23 cellular contexts compared by ENCODE assay signal in genomic region chr7:3805151-3805550, GRCh38.
DNase-seq lines count a peak whose midpoint lies in the region; ATAC-seq and TF ChIP-seq lines count a peak whose summit lies in the region.
"Had no signal": no experiment of that assay in that cellular context is flagged by ENCODE, and none has a peak within 500 bp of the region (broad histone marks: within the 10 kb centered on the region; RNA-seq: fewer than 3 reads in every experiment).

No MANE protein-coding gene starts in this region.

- CTCF ChIA-PET in activated naive CD4-positive, alpha-beta T cell treated with anti-CD3 and anti-CD28 coated beads for 36 hours (lab: Charles Lee): no interaction called here

- H3K27ac ChIP-seq in RWPE2 (ENCODE audit: poor library complexity, severe bottlenecking): no peak overlapping the region
- H3K27ac ChIP-seq in mesendoderm (ENCODE audit: low read depth, low read length): no peak overlapping the region
- H3K27ac ChIP-seq: esophagus squamous epithelium, right lobe of liver, thoracic aorta had no signal

- no peak overlapping the region for H2BK5ac ChIP-seq in mesendoderm (ENCODE audit: low read length)

- H3K4me2 ChIP-seq in mesendoderm (ENCODE audit: low read length): no peak overlapping the region

- H3K4me3 ChIP-seq in RWPE2 (ENCODE audit: severe bottlenecking): no peak overlapping the region
- no peak overlapping the region for H3K4me3 ChIP-seq in mesendoderm (ENCODE audit: low read length)
- H3K4me3 ChIP-seq: esophagus squamous epithelium, K562, right lobe of liver, thoracic aorta had no signal

- H3K27me3 ChIP-seq in RWPE2 (ENCODE audit: insufficient read depth, poor library complexity, severe bottlenecking): no peaks in the 10 kb centered on the region
- H3K27me3 ChIP-seq in mesendoderm (ENCODE audit: insufficient read depth, low read length, poor library complexity): no peaks in the 10 kb centered on the region
- H3K27me3 ChIP-seq: esophagus squamous epithelium, right lobe of liver had no signal

- H4K5ac ChIP-seq in mesendoderm (ENCODE audit: low read length): no peak overlapping the region

- no peak for TF ChIP-seq CTCF in RWPE2 (IDR thresholded peaks at IDR 0.05; ENCODE audit: poor library complexity, severe bottlenecking)

- H3K4me1 Mint-ChIP-seq in activated naive CD4-positive, alpha-beta T cell treated with anti-CD3 and anti-CD28 coated beads for 36 hours (ENCODE audit: low read depth): no peaks in the 10 kb centered on the region
- H3K4me1 Mint-ChIP-seq in immature natural killer cell: no peaks in the 10 kb centered on the region
- H3K4me1 Mint-ChIP-seq: activated CD4-positive, alpha-beta T cell treated with anti-CD3 and anti-CD28 coated beads for 36 hours; activated naive CD8-positive, alpha-beta T cell treated with anti-CD3 and anti-CD28 coated beads, Interleukin-2, amount 50 U/mL, for 24 hours; central memory CD8-positive, alpha-beta T cell; naive thymus-derived CD4-positive, alpha-beta T cell; stimulated activated effector memory CD8-positive, alpha-beta T cell treated with anti-CD3 and anti-CD28 coated beads, Interleukin-12 subunit alpha, Interleukin-12 subunit beta, amount 100 ng/mL, for 72 hours had no signal

- no peaks in the 10 kb centered on the region for H3K27me3 Mint-ChIP-seq in activated naive CD4-positive, alpha-beta T cell treated with anti-CD3 and anti-CD28 coated beads for 36 hours (ENCODE audit: low read depth)
- H3K27me3 Mint-ChIP-seq in immature natural killer cell (ENCODE audit: low read depth in 3 of 3): peaks cover 0 to 10% (median 6%) of the 10 kb centered on the region in 3 donors
- H3K27me3 Mint-ChIP-seq: activated CD4-positive, alpha-beta T cell treated with anti-CD3 and anti-CD28 coated beads for 36 hours had no signal

- no peak overlapping the region for H2AK5ac ChIP-seq in mesendoderm (ENCODE audit: low read length)

- H2BK120ac ChIP-seq in mesendoderm (ENCODE audit: low read depth, low read length): no peak overlapping the region

- H3K9me3 ChIP-seq in RWPE2 (ENCODE audit: severe bottlenecking): no peaks in the 10 kb centered on the region
- H3K9me3 ChIP-seq: esophagus squamous epithelium, right lobe of liver, thoracic aorta had no signal

- no peak overlapping the region for H3K4ac ChIP-seq in mesendoderm (ENCODE audit: low read depth, low read length)

- H3K9ac ChIP-seq in mesendoderm (ENCODE audit: low read length): no peak overlapping the region

- H3K79me1 ChIP-seq in mesendoderm (ENCODE audit: low read length): no peaks in the 10 kb centered on the region

- H3K79me2 ChIP-seq in mesendoderm (ENCODE audit: control insufficient read depth, insufficient read depth, low read length): no peaks in the 10 kb centered on the region

- intact Hi-C loops in activated naive CD4-positive, alpha-beta T cell treated with anti-CD3 and anti-CD28 coated beads for 36 hours (cut with micrococcal nuclease): no loop called here
- intact Hi-C loops in left colon (cut with DNase I, micrococcal nuclease): no loop called here

- H3K27ac Mint-ChIP-seq in activated naive CD4-positive, alpha-beta T cell treated with anti-CD3 and anti-CD28 coated beads for 36 hours: no peak overlapping the region
- H3K27ac Mint-ChIP-seq in immature natural killer cell: no peak overlapping the region
- H3K27ac Mint-ChIP-seq: activated CD4-positive, alpha-beta T cell treated with anti-CD3 and anti-CD28 coated beads for 36 hours; activated naive CD8-positive, alpha-beta T cell treated with anti-CD3 and anti-CD28 coated beads, Interleukin-2, amount 50 U/mL, for 24 hours; HFFc6; naive thymus-derived CD4-positive, alpha-beta T cell; stimulated activated effector memory CD8-positive, alpha-beta T cell treated with anti-CD3 and anti-CD28 coated beads, Interleukin-12 subunit alpha, Interleukin-12 subunit beta, amount 100 ng/mL, for 72 hours had no signal

- DNase-seq in ELR (ENCODE audit: low read depth) (peak; percentile 47), RWPE2 (ENCODE audit: low spot score) (no peak), dermis blood vessel endothelial cell (peak; percentile 85), mesendoderm (peak; percentile 19), left colon (no peak), immature natural killer cell (no peak)
- no peak for DNase-seq in activated naive CD4-positive, alpha-beta T cell treated with anti-CD3 and anti-CD28 coated beads for 36 hours
- DNase-seq: activated CD4-positive, alpha-beta T cell treated with anti-CD3 and anti-CD28 coated beads for 36 hours; activated naive CD8-positive, alpha-beta T cell treated with anti-CD3 and anti-CD28 coated beads, Interleukin-2, amount 50 U/mL, for 24 hours; esophagus squamous epithelium; HFFc6; hippocampal formation; naive thymus-derived CD4-positive, alpha-beta T cell; NCI-H1694 treated with DMSO at 0.1 percent for 48 hours; NCI-H69; right lobe of liver; SHP77 treated with DMSO at 0.1 percent for 48 hours; T-helper 1 cell had no signal

- WGBS in mesendoderm (ENCODE audit: extremely low coverage, insufficient coverage, low lambda C conversion rate): no CpG with 5 or more reads among the region's 3 CpGs

- H3K4me1 ChIP-seq in RWPE2 (ENCODE audit: insufficient read depth, poor library complexity, severe bottlenecking): peaks cover 9% of the 10 kb centered on the region
- no peaks in the 10 kb centered on the region for H3K4me1 ChIP-seq in mesendoderm (ENCODE audit: control insufficient read depth, low read depth, low read length)
- H3K4me1 ChIP-seq: esophagus squamous epithelium, right lobe of liver had no signal

- no peaks in the 10 kb centered on the region for H3K36me3 Mint-ChIP-seq in activated naive CD4-positive, alpha-beta T cell treated with anti-CD3 and anti-CD28 coated beads for 36 hours (ENCODE audit: low read depth)
- no peaks in the 10 kb centered on the region for H3K36me3 Mint-ChIP-seq in immature natural killer cell
- H3K36me3 Mint-ChIP-seq: stimulated activated effector memory CD8-positive, alpha-beta T cell treated with anti-CD3 and anti-CD28 coated beads, Interleukin-12 subunit alpha, Interleukin-12 subunit beta, amount 100 ng/mL, for 72 hours had no signal

- H3K56ac ChIP-seq in mesendoderm (ENCODE audit: low read length): no peak overlapping the region

- H3K36me3 ChIP-seq in RWPE2 (ENCODE audit: low read depth) (no peaks in the 10 kb centered on the region), mesendoderm (ENCODE audit: control insufficient read depth, insufficient read depth, low read length) (no peaks in the 10 kb centered on the region)
- H3K36me3 ChIP-seq: esophagus squamous epithelium, right lobe of liver, thoracic aorta had no signal

- H3K23ac ChIP-seq in mesendoderm (ENCODE audit: low read length): no peak overlapping the region

- H4K8ac ChIP-seq in mesendoderm (ENCODE audit: low read depth, low read length): no peak overlapping the region

- no peak overlapping the region for H3K18ac ChIP-seq in mesendoderm (ENCODE audit: low read length)

- H3K4me3 Mint-ChIP-seq in activated naive CD4-positive, alpha-beta T cell treated with anti-CD3 and anti-CD28 coated beads for 36 hours: no peak overlapping the region
- no peak overlapping the region for H3K4me3 Mint-ChIP-seq in immature natural killer cell
- H3K4me3 Mint-ChIP-seq: activated CD4-positive, alpha-beta T cell treated with anti-CD3 and anti-CD28 coated beads for 36 hours; activated naive CD8-positive, alpha-beta T cell treated with anti-CD3 and anti-CD28 coated beads, Interleukin-2, amount 50 U/mL, for 24 hours; central memory CD8-positive, alpha-beta T cell; HFFc6; naive thymus-derived CD4-positive, alpha-beta T cell; stimulated activated effector memory CD8-positive, alpha-beta T cell treated with anti-CD3 and anti-CD28 coated beads, Interleukin-12 subunit alpha, Interleukin-12 subunit beta, amount 100 ng/mL, for 72 hours had no signal

- no peak overlapping the region for H2BK15ac ChIP-seq in mesendoderm (replicated peaks; ENCODE audit: low read depth)

- no peaks in the 10 kb centered on the region for H3K9me3 Mint-ChIP-seq in activated naive CD4-positive, alpha-beta T cell treated with anti-CD3 and anti-CD28 coated beads for 36 hours
- H3K9me3 Mint-ChIP-seq in immature natural killer cell: no peaks in the 10 kb centered on the region
- H3K9me3 Mint-ChIP-seq: activated naive CD8-positive, alpha-beta T cell treated with anti-CD3 and anti-CD28 coated beads, Interleukin-2, amount 50 U/mL, for 24 hours; central memory CD8-positive, alpha-beta T cell; naive thymus-derived CD4-positive, alpha-beta T cell; stimulated activated effector memory CD8-positive, alpha-beta T cell treated with anti-CD3 and anti-CD28 coated beads, Interleukin-12 subunit alpha, Interleukin-12 subunit beta, amount 100 ng/mL, for 72 hours had no signal

- peak; percentile 46; the same call in 1 of the 3 replicates for ATAC-seq in RWPE2 (ENCODE audit: low read depth)
- ATAC-seq in GM19023 (IDR thresholded peaks at IDR 0.05; ENCODE audit: unreplicated experiment): no peak
- no peak for ATAC-seq in left colon
- ATAC-seq: activated CD4-positive, alpha-beta T cell treated with anti-CD3 and anti-CD28 coated beads for 36 hours; activated naive CD8-positive, alpha-beta T cell treated with anti-CD3 and anti-CD28 coated beads, Interleukin-2, amount 50 U/mL, for 24 hours; K562; naive thymus-derived CD4-positive, alpha-beta T cell; right lobe of liver; stimulated activated effector memory CD8-positive, alpha-beta T cell treated with anti-CD3 and anti-CD28 coated beads, Interleukin-12 subunit alpha, Interleukin-12 subunit beta, amount 100 ng/mL, for 72 hours had no signal

Comparison
In these comparisons a context has a peak if more than half of its experiments do, and no peak if none do; other contexts are left out.
1. DNase-seq: peak in ELR (single experiment), dermis blood vessel endothelial cell (single experiment) and mesendoderm (single experiment); none in RWPE2 (single experiment), activated naive CD4-positive, alpha-beta T cell treated with anti-CD3 and anti-CD28 coated beads for 36 hours (single experiment), left colon (0 of 2) and immature natural killer cell (0 of 3).